1 cellular context compared by ENCODE assay signal in the genomic region with DNA sequence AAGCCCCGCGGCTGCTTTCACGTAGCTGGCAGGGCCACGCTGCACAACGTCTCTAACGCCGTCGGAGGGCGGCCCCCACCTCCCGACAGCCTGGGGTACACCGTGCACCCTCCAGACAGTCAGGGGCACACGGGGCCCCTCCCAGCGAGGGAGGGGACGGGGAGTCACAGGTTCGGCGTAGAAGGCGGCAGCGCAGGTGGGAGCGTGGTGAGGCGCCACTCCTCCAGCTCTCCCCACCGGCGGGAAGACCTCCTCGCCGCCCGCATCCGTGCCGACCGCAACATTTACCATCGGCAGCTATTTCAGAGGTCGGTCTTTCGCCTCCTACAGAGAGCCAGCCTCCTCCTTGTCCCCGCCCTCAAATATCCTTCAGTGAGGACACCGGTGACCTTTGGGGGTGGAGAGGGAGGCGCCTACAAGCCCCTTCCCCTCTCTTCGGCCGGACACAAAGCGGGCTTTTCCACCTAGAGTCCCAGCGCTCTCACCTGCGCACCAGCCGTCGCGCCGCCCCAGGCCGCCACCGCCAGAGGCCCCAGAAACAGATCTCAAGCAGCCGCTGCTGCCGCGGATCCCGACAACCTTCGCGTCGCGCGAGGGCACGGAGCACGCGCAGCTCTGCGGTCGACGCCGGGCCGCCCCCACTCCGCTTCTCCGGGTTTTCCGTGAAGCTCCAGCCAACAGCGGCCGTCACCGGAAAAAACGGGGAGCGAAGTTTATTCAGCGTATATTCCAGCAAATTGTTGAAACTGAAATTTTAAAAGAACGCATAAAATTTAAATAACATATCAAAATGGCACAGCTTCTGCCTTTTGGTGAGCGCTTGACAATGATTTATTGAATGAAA.
TF ChIP-seq lines count a peak whose summit lies in the region.

A gene (minus strand): TSS at position 600 of the 844 bp plus-strand sequence. CDS start 20,708 bp downstream, outside the sequence.

TF ChIP-seq in HEK293, 187 proteins besides CTCF, POLR2A, EP300 and RAD21 (continued from another document and continues in another):
- TF ChIP-seq ZNF76 (tag by site-specific recombination; IDR thresholded peaks at IDR 0.05; ENCODE audit: borderline replicate concordance, low read depth) (peak; percentile 78), ZNF510 (tag by site-specific recombination; IDR thresholded peaks at IDR 0.05; ENCODE audit: insufficient replicate concordance) (no peak), SP3 (tag by site-specific recombination; IDR thresholded peaks at IDR 0.05) (peak; percentile 66), ZNF423 (tag by site-specific recombination; IDR thresholded peaks at IDR 0.05) (no peak), ZNF626 (tag by site-specific recombination; IDR thresholded peaks at IDR 0.05) (no peak), KLF7 (tag by site-specific recombination; IDR thresholded peaks at IDR 0.05; ENCODE audit: borderline replicate concordance) (no peak), ZNF549 (tag by site-specific recombination; IDR thresholded peaks at IDR 0.05) (no peak), ZNF223 (tag by site-specific recombination; IDR thresholded peaks at IDR 0.05) (no peak), TRIM28 (IDR thresholded peaks at IDR 0.05; ENCODE audit: borderline replicate concordance, low read length) (no peak), YY2 (tag by site-specific recombination; IDR thresholded peaks at IDR 0.05) (no peak), SP2 (tag by site-specific recombination; IDR thresholded peaks at IDR 0.05) (no peak; the same call in 1 of the 2 replicates), ZNF112 (tag by site-specific recombination; IDR thresholded peaks at IDR 0.05) (no peak), ZNF221 (tag by site-specific recombination; IDR thresholded peaks at IDR 0.05; ENCODE audit: borderline replicate concordance) (no peak), ZEB2 (tag by site-specific recombination; IDR thresholded peaks at IDR 0.05) (0 out of 2 replicates have a peak, but pooled peaks have one; percentile 46), ZNF311 (tag by site-specific recombination; IDR thresholded peaks at IDR 0.05; ENCODE audit: borderline replicate concordance) (no peak), ZXDB (tag by site-specific recombination; IDR thresholded peaks at IDR 0.05) (peak; percentile 12), GLIS1 (tag by site-specific recombination; IDR thresholded peaks at IDR 0.05) (no peak), KLF10 (tag by site-specific recombination; IDR thresholded peaks at IDR 0.05) (no peak), ZFP69B (tag by site-specific recombination; IDR thresholded peaks at IDR 0.05) (no peak), ZFHX2 (tag by site-specific recombination; conservative IDR thresholded peaks at IDR 0.05) (peak; percentile 66), WT1 (tag by site-specific recombination; IDR thresholded peaks at IDR 0.05) (no peak), GLIS2 (tag by site-specific recombination; IDR thresholded peaks at IDR 0.05) (peak; percentile 50), ZNF624 (tag by site-specific recombination; IDR thresholded peaks at IDR 0.05) (no peak), ZNF341 (tag by site-specific recombination; IDR thresholded peaks at IDR 0.05; ENCODE audit: low read depth) (no peak), GLI4 (tag by site-specific recombination; IDR thresholded peaks at IDR 0.05) (no peak), ZSCAN23 (tag by site-specific recombination; IDR thresholded peaks at IDR 0.05) (no peak), ZNF670 (tag by site-specific recombination; IDR thresholded peaks at IDR 0.05; ENCODE audit: low read depth) (no peak), KLF8 (tag by site-specific recombination; IDR thresholded peaks at IDR 0.05) (peak; percentile 14; the same call in 1 of the 2 replicates), ZNF155 (tag by site-specific recombination; IDR thresholded peaks at IDR 0.05) (no peak), ZNF514 (tag by site-specific recombination; IDR thresholded peaks at IDR 0.05) (no peak), ZNF19 (tag by site-specific recombination; IDR thresholded peaks at IDR 0.05; ENCODE audit: low read depth) (no peak), ZNF548 (tag by site-specific recombination; IDR thresholded peaks at IDR 0.05) (no peak), ZNF571 (tag by site-specific recombination; IDR thresholded peaks at IDR 0.05) (no peak), ZNF214 (tag by site-specific recombination; IDR thresholded peaks at IDR 0.05; ENCODE audit: borderline replicate concordance) (no peak), ZNF10 (tag by site-specific recombination; IDR thresholded peaks at IDR 0.05) (no peak), ZNF335 (tag by site-specific recombination; conservative IDR thresholded peaks at IDR 0.05) (peak; percentile 78), ZNF707 (tag by site-specific recombination; IDR thresholded peaks at IDR 0.05) (no peak), ZNF785 (tag by site-specific recombination; IDR thresholded peaks at IDR 0.05) (no peak), ZNF23 (tag by site-specific recombination; IDR thresholded peaks at IDR 0.05; ENCODE audit: borderline replicate concordance) (no peak), EGR2 (tag by site-specific recombination; IDR thresholded peaks at IDR 0.05; ENCODE audit: low read depth) (peak; percentile 49; the same call in 1 of the 2 replicates), ZNF521 (tag by site-specific recombination; IDR thresholded peaks at IDR 0.05) (no peak), ZNF248 (tag by site-specific recombination; IDR thresholded peaks at IDR 0.05) (no peak), SETDB1 (IDR thresholded peaks at IDR 0.05; ENCODE audit: insufficient read length, low read length) (peak; percentile 34), ZNF132 (tag by site-specific recombination; IDR thresholded peaks at IDR 0.05; ENCODE audit: borderline replicate concordance) (no peak), ZNF114 (tag by site-specific recombination; IDR thresholded peaks at IDR 0.05) (no peak)
- TF ChIP-seq, protein P1, sequence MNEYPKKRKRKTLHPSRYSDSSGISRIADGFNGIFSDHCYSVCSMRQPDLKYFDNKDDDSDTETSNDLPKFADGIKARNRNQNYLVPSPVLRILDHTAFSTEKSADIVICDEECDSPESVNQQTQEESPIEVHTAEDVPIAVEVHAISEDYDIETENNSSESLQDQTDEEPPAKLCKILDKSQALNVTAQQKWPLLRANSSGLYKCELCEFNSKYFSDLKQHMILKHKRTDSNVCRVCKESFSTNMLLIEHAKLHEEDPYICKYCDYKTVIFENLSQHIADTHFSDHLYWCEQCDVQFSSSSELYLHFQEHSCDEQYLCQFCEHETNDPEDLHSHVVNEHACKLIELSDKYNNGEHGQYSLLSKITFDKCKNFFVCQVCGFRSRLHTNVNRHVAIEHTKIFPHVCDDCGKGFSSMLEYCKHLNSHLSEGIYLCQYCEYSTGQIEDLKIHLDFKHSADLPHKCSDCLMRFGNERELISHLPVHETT (tag by site-specific recombination; IDR thresholded peaks at IDR 0.05): no peak
- TF ChIP-seq, protein P2, sequence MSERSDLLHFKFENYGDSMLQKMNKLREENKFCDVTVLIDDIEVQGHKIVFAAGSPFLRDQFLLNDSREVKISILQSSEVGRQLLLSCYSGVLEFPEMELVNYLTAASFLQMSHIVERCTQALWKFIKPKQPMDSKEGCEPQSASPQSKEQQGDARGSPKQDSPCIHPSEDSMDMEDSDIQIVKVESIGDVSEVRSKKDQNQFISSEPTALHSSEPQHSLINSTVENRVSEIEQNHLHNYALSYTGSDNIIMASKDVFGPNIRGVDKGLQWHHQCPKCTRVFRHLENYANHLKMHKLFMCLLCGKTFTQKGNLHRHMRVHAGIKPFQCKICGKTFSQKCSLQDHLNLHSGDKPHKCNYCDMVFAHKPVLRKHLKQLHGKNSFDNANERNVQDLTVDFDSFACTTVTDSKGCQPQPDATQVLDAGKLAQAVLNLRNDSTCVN (tag by site-specific recombination; optimal IDR thresholded peaks at IDR 0.05): peak; percentile 77
- TF ChIP-seq, protein P3, sequence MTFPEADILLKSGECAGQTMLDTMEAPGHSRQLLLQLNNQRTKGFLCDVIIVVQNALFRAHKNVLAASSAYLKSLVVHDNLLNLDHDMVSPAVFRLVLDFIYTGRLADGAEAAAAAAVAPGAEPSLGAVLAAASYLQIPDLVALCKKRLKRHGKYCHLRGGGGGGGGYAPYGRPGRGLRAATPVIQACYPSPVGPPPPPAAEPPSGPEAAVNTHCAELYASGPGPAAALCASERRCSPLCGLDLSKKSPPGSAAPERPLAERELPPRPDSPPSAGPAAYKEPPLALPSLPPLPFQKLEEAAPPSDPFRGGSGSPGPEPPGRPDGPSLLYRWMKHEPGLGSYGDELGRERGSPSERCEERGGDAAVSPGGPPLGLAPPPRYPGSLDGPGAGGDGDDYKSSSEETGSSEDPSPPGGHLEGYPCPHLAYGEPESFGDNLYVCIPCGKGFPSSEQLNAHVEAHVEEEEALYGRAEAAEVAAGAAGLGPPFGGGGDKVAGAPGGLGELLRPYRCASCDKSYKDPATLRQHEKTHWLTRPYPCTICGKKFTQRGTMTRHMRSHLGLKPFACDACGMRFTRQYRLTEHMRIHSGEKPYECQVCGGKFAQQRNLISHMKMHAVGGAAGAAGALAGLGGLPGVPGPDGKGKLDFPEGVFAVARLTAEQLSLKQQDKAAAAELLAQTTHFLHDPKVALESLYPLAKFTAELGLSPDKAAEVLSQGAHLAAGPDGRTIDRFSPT (tag by site-specific recombination; IDR thresholded peaks at IDR 0.05): no peak
- TF ChIP-seq, protein P4, sequence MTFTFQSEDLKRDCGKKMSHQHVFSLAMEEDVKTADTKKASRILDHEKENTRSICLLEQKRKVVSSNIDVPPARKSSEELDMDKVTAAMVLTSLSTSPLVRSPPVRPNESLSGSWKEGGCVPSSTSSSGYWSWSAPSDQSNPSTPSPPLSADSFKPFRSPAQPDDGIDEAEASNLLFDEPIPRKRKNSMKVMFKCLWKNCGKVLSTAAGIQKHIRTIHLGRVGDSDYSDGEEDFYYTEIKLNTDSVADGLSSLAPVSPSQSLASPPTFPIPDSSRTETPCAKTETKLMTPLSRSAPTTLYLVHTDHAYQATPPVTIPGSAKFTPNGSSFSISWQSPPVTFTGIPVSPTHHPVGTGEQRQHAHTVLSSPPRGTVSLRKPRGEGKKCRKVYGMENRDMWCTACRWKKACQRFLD (tag by site-specific recombination; IDR thresholded peaks at IDR 0.05): no peak
- TF ChIP-seq, protein P5, sequence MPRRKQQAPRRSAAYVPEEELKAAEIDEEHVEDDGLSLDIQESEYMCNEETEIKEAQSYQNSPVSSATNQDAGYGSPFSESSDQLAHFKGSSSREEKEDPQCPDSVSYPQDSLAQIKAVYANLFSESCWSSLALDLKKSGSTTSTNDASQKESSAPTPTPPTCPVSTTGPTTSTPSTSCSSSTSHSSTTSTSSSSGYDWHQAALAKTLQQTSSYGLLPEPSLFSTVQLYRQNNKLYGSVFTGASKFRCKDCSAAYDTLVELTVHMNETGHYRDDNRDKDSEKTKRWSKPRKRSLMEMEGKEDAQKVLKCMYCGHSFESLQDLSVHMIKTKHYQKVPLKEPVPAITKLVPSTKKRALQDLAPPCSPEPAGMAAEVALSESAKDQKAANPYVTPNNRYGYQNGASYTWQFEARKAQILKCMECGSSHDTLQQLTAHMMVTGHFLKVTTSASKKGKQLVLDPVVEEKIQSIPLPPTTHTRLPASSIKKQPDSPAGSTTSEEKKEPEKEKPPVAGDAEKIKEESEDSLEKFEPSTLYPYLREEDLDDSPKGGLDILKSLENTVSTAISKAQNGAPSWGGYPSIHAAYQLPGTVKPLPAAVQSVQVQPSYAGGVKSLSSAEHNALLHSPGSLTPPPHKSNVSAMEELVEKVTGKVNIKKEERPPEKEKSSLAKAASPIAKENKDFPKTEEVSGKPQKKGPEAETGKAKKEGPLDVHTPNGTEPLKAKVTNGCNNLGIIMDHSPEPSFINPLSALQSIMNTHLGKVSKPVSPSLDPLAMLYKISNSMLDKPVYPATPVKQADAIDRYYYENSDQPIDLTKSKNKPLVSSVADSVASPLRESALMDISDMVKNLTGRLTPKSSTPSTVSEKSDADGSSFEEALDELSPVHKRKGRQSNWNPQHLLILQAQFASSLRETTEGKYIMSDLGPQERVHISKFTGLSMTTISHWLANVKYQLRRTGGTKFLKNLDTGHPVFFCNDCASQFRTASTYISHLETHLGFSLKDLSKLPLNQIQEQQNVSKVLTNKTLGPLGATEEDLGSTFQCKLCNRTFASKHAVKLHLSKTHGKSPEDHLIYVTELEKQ (tag by site-specific recombination; IDR thresholded peaks at IDR 0.05; ENCODE audit: borderline replicate concordance): no peak
- TF ChIP-seq, protein P6, sequence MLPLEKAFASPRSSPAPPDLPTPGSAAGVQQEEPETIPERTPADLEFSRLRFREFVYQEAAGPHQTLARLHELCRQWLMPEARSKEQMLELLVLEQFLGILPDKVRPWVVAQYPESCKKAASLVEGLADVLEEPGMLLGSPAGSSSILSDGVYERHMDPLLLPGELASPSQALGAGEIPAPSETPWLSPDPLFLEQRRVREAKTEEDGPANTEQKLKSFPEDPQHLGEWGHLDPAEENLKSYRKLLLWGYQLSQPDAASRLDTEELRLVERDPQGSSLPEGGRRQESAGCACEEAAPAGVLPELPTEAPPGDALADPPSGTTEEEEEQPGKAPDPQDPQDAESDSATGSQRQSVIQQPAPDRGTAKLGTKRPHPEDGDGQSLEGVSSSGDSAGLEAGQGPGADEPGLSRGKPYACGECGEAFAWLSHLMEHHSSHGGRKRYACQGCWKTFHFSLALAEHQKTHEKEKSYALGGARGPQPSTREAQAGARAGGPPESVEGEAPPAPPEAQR (tag by site-specific recombination; IDR thresholded peaks at IDR 0.05): no peak
- TF ChIP-seq, protein P7, sequence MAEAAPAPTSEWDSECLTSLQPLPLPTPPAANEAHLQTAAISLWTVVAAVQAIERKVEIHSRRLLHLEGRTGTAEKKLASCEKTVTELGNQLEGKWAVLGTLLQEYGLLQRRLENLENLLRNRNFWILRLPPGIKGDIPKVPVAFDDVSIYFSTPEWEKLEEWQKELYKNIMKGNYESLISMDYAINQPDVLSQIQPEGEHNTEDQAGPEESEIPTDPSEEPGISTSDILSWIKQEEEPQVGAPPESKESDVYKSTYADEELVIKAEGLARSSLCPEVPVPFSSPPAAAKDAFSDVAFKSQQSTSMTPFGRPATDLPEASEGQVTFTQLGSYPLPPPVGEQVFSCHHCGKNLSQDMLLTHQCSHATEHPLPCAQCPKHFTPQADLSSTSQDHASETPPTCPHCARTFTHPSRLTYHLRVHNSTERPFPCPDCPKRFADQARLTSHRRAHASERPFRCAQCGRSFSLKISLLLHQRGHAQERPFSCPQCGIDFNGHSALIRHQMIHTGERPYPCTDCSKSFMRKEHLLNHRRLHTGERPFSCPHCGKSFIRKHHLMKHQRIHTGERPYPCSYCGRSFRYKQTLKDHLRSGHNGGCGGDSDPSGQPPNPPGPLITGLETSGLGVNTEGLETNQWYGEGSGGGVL (tag by site-specific recombination; IDR thresholded peaks at IDR 0.05): peak; percentile 38; the same call in 1 of the 2 replicates
